ENCODE assay signal across 12 cellular contexts in the genomic region with DNA sequence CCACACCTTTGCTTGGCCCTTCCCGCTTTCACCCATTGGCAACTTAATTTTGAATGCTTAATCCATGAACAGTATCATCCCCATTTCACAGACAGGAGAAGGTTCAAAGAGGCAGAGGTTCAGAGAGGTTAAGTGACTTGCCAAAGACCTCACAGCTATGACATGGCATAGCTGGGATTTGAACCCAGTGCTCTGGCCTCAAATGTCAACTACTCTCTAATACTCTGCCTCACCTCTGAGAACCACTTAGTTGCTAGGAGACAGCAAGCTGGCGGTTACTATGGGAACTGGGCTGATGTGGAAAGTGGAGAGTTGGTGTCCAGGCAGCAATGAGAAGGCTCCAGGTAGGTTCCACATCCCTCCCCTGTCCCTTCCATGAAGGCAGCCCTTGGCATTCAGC.
A peak's percentile ranks its signal among the peaks of the same experiment; 100 is the strongest.
DNase-seq lines count a peak whose midpoint lies in the region; ATAC-seq lines count a peak whose summit lies in the region.
"Had no signal": no experiment of that assay in that cellular context is flagged by ENCODE, and none has a peak within 500 bp of the region (broad histone marks: within the 10 kb centered on the region; RNA-seq: fewer than 3 reads in every experiment).

No MANE protein-coding gene starts in this region.

- ATAC-seq in GM19463 (IDR thresholded peaks at IDR 0.05; ENCODE audit: unreplicated experiment): no peak

- DNase-seq in NCI-H1436 (lab: John Stamatoyannopoulos, UW) (peak; percentile 55), NCI-H1436 treated with DMSO at 0.1 percent for 48 hours (lab: John Stamatoyannopoulos, UW) (no peak), DMS79 treated with DMSO at 0.1 percent for 48 hours (lab: John Stamatoyannopoulos, UW) (peak; percentile 64), NCI-H510A treated with DMSO at 0.1 percent for 48 hours (lab: John Stamatoyannopoulos, UW) (peak; percentile 21), left kidney (ENCODE audit: low read depth, low spot score) (peak; percentile 78), SW480 (ENCODE audit: low spot score) (no peak)
- DNase-seq in stimulated activated CD4-positive, alpha-beta T cell treated with anti-CD3 and anti-CD28 coated beads, Interleukin-4, amount 100 ng/mL, for 24 hours: no peak
- DNase-seq: activated naive CD4-positive, alpha-beta T cell treated with anti-CD3 and anti-CD28 coated beads, Interleukin-2, amount 10 ng/mL, durations not matched to agents 7 days and 5 days; KG1; naive B cell; stomach had no signal

Comparison
In these comparisons a context has a peak if more than half of its experiments do, and no peak if none do; other contexts are left out.
1. DNase-seq: peak in NCI-H1436 (single experiment), DMS79 treated with DMSO at 0.1 percent for 48 hours (single experiment), NCI-H510A treated with DMSO at 0.1 percent for 48 hours (single experiment) and left kidney (single experiment); none in NCI-H1436 treated with DMSO at 0.1 percent for 48 hours (single experiment), stimulated activated CD4-positive, alpha-beta T cell treated with anti-CD3 and anti-CD28 coated beads, Interleukin-4, amount 100 ng/mL, for 24 hours (single experiment) and SW480 (single experiment).